Comparison of ENCODE assay signal across 13 cellular contexts in the genomic region with DNA sequence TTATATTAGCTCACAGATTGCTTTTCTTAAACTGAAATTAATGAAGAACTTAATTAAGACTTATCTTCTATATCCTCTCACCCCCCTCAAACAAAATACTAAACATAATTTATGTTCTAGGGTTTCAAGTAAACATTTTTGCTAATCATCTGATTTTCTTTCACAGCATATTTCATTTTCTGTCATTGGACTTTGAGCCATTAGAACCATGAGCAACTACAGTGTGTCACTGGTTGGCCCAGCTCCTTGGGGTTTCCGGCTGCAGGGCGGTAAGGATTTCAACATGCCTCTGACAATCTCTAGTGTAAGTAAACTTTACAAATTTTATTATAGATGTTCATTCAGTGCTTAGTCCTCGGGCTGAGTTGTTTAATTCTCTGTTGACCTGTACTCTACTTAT. TPM values are rescaled to one million over a fixed set of nuclear protein-coding genes. Genes with fewer than 3 reads are reported as not detected.
A peak's percentile ranks its signal among the peaks of the same experiment; 100 is the strongest.
DNase-seq lines count a peak whose midpoint lies in the region; ATAC-seq and TF ChIP-seq lines count a peak whose summit lies in the region.
"Had no signal": no experiment of that assay in that cellular context is flagged by ENCODE, and none has a peak within 500 bp of the region (broad histone marks: within the 10 kb centered on the region; RNA-seq: fewer than 3 reads in every experiment).

No MANE protein-coding gene starts in this region.

- peak overlapping the region; percentile 99 for H3K27ac Mint-ChIP-seq in osteocyte (ENCODE audit: unreplicated experiment)
- no peak overlapping the region for H3K27ac Mint-ChIP-seq in activated T-cell treated with anti-CD3 and anti-CD28 coated beads, Interleukin-2, amount 50 U/mL, for 72 hours
- H3K27ac Mint-ChIP-seq: CD4-positive, CD25-positive, alpha-beta regulatory T cell; dendritic cell treated with granulocyte-macrophage colony-stimulating factor and Interleukin-4, amounts not matched to agents 40 ng/mL and 50 ng/mL, for 4 days; natural killer cell treated with Interleukin-12 subunit alpha and Interleukin-12 subunit beta and Interleukin-15 and Interleukin-18, amount 100 ng/mL, for 72 hours had no signal

- peaks cover 31% of the 10 kb centered on the region for H3K36me3 Mint-ChIP-seq in osteocyte (ENCODE audit: unreplicated experiment)
- peaks cover 0 to 2% of the 10 kb centered on the region in 2 donors for H3K36me3 Mint-ChIP-seq in activated T-cell treated with anti-CD3 and anti-CD28 coated beads, Interleukin-2, amount 50 U/mL, for 72 hours (ENCODE audit: insufficient read depth in 2 of 2)
- H3K36me3 Mint-ChIP-seq: natural killer cell treated with Interleukin-12 subunit alpha and Interleukin-12 subunit beta and Interleukin-15 and Interleukin-18, amount 100 ng/mL, for 72 hours had no signal

- no peak overlapping the region for H3K4me3 ChIP-seq in fibroblast of mammary gland (ENCODE audit: control insufficient read depth, low read depth, low read length)

- TF ChIP-seq CTCF in fibroblast of mammary gland (conservative IDR thresholded peaks at IDR 0.05; ENCODE audit: control insufficient read depth, insufficient read depth, low read depth, low read length) (no peak), osteocyte (IDR thresholded peaks at IDR 0.05) (no peak)

- ATAC-seq in GM21619 (IDR thresholded peaks at IDR 0.05; ENCODE audit: unreplicated experiment) (no peak), GM18873 (IDR thresholded peaks at IDR 0.05; ENCODE audit: low FRiP score, unreplicated experiment) (no peak)
- ATAC-seq in activated T-cell treated with anti-CD3 and anti-CD28 coated beads, Interleukin-2, amount 50 U/mL, for 72 hours (replicated peaks in 1 of 2), result no peak
- ATAC-seq: natural killer cell treated with Interleukin-12 subunit alpha and Interleukin-12 subunit beta and Interleukin-15 and Interleukin-18, amount 100 ng/mL, for 72 hours had no signal

- H3K4me3 Mint-ChIP-seq in osteocyte (ENCODE audit: unreplicated experiment), result peak overlapping the region; percentile 95
- no peak overlapping the region for H3K4me3 Mint-ChIP-seq in activated T-cell treated with anti-CD3 and anti-CD28 coated beads, Interleukin-2, amount 50 U/mL, for 72 hours
- H3K4me3 Mint-ChIP-seq: dendritic cell treated with granulocyte-macrophage colony-stimulating factor and Interleukin-4, amounts not matched to agents 40 ng/mL and 50 ng/mL, for 4 days; natural killer cell treated with Interleukin-12 subunit alpha and Interleukin-12 subunit beta and Interleukin-15 and Interleukin-18, amount 100 ng/mL, for 72 hours had no signal

- H3K9me3 Mint-ChIP-seq in osteocyte (ENCODE audit: unreplicated experiment), result no peaks in the 10 kb centered on the region
- no peaks in the 10 kb centered on the region for H3K9me3 Mint-ChIP-seq in activated T-cell treated with anti-CD3 and anti-CD28 coated beads, Interleukin-2, amount 50 U/mL, for 72 hours
- H3K9me3 Mint-ChIP-seq: CD4-positive, CD25-positive, alpha-beta regulatory T cell; dendritic cell treated with granulocyte-macrophage colony-stimulating factor and Interleukin-4, amounts not matched to agents 40 ng/mL and 50 ng/mL, for 4 days; natural killer cell treated with Interleukin-12 subunit alpha and Interleukin-12 subunit beta and Interleukin-15 and Interleukin-18, amount 100 ng/mL, for 72 hours had no signal

- H3K4me1 Mint-ChIP-seq in osteocyte (ENCODE audit: unreplicated experiment), result peaks cover 57% of the 10 kb centered on the region
- peaks cover 30% of the 10 kb centered on the region for H3K4me1 Mint-ChIP-seq in activated T-cell treated with anti-CD3 and anti-CD28 coated beads, Interleukin-2, amount 50 U/mL, for 72 hours (ENCODE audit: low read depth)

- no peaks in the 10 kb centered on the region for H3K27me3 Mint-ChIP-seq in osteocyte (ENCODE audit: unreplicated experiment)
- no peaks in the 10 kb centered on the region for H3K27me3 Mint-ChIP-seq in activated T-cell treated with anti-CD3 and anti-CD28 coated beads, Interleukin-2, amount 50 U/mL, for 72 hours (ENCODE audit: low read depth)

- DNase-seq in AG20443 (ENCODE audit: low spot score) (peak; percentile 78), RPMI7951 (ENCODE audit: low read depth) (peak; percentile 63), fibroblast of mammary gland (ENCODE audit: low read depth) (peak; percentile 87), osteocyte (ENCODE audit: extremely low spot score, unreplicated experiment) (no peak), KG1 (lab: John Stamatoyannopoulos, UW) (no peak)
- DNase-seq in activated T-cell treated with anti-CD3 and anti-CD28 coated beads, Interleukin-2, amount 50 U/mL, for 72 hours, result no peak
- DNase-seq: activated CD4-positive, CD25-positive, alpha-beta regulatory T cell treated with anti-CD3 and anti-CD28 coated beads, Interleukin-2, amount 50 U/mL, for 72 hours; CD4-positive, CD25-positive, alpha-beta regulatory T cell; NCI-H510A had no signal

RNA-seq across cellular contexts. Expression of a gene that starts 3.3 kb away (rescaled TPM):
- total RNA-seq in RPMI7951 (2014; rRNA removed; shearing (Covaris generic)), result 44.6 and 55.9 TPM in 2 replicates
- 301 and 324 TPM in 2 replicates for total RNA-seq in osteocyte
- total RNA-seq in activated T-cell treated with anti-CD3 and anti-CD28 coated beads, Interleukin-2, amount 50 U/mL, for 72 hours, result 10 to 100 TPM; 17.6 to 21.4 TPM

Comparison
In these comparisons a context has a peak if more than half of its experiments do, and no peak if none do; other contexts are left out.
1. DNase-seq: peak in AG20443 (single experiment), RPMI7951 (single experiment) and fibroblast of mammary gland (single experiment); none in osteocyte (single experiment), KG1 (single experiment) and activated T-cell treated with anti-CD3 and anti-CD28 coated beads, Interleukin-2, amount 50 U/mL, for 72 hours (0 of 2).